Comparison of ENCODE assay signal across 12 cellular contexts in the genomic region with DNA sequence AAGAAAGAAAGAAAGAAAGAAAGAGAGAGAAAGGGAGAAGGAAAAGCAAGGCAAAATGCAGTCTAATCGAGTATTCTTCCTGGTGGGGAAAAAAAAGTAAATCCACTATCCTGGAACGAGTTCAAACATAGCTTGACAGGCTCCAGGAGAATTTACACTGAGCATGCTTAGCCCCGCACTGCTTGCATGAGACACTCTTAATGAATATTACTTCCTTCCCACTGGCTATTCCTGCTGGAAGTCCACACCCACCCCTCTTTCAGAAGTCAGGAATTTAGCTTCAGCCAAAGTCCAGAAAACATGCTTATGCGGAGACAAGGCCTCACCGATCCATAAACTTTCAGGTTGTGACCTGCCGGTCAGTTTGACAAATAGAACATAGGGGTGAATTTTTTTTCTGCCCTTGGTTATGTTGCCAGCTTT.
DNase-seq lines count a peak whose midpoint lies in the region; ATAC-seq and TF ChIP-seq lines count a peak whose summit lies in the region.
"Had no signal": no experiment of that assay in that cellular context is flagged by ENCODE, and none has a peak within 500 bp of the region (broad histone marks: within the 10 kb centered on the region; RNA-seq: fewer than 3 reads in every experiment).

No MANE protein-coding gene starts in this region.

- H3K27ac ChIP-seq in brain microvascular endothelial cell: no peak overlapping the region
- H3K27ac ChIP-seq: HL-60 had no signal

- ATAC-seq in left cardiac atrium (peak; percentile 92 to 94), GM19452 (IDR thresholded peaks at IDR 0.05; ENCODE audit: unreplicated experiment) (no peak)

- H3K36me3 ChIP-seq in brain microvascular endothelial cell (replicated peaks): no peaks in the 10 kb centered on the region

- intact Hi-C loops in left cardiac atrium (cut with DNase I): no loop called here

- no peak for TF ChIP-seq CTCF in brain microvascular endothelial cell (IDR thresholded peaks at IDR 0.05; ENCODE audit: low read depth, low read length, missing control alignments)

- in situ Hi-C loops in brain microvascular endothelial cell (cut with HindIII; ENCODE audit: low pct_ligation_motif_present, low sequenced_read_pairs): no loop called here

- H3K27me3 ChIP-seq in brain microvascular endothelial cell (replicated peaks): no peaks in the 10 kb centered on the region

- no peak overlapping the region for H3K4me3 ChIP-seq in brain microvascular endothelial cell (ENCODE audit: low read depth, low read length)

- peak; percentile 51 for DNase-seq in Daoy (ENCODE audit: low read depth)
- DNase-seq in brain microvascular endothelial cell: peak; percentile 1
- DNase-seq in left cardiac atrium: peak; percentile 49
- peak; percentile 88 for DNase-seq in renal cortical epithelial cell (ENCODE audit: low read depth)
- no peak for DNase-seq in NCI-H446 (lab: John Stamatoyannopoulos, UW)
- no peak for DNase-seq in foreskin melanocyte
- DNase-seq in ureter (ENCODE audit: low spot score): no peak
- DNase-seq: activated CD4-positive, CD25-positive, alpha-beta regulatory T cell treated with anti-CD3 and anti-CD28 coated beads, Interleukin-2, amount 50 U/mL, for 72 hours; activated naive CD4-positive, alpha-beta T cell treated with anti-CD3 and anti-CD28 coated beads, Interleukin-2, amount 10 ng/mL, durations not matched to agents 7 days and 5 days; NCI-H187 had no signal

Comparison
In these comparisons a context has a peak if more than half of its experiments do, and no peak if none do; other contexts are left out.
1. DNase-seq: peak in Daoy (single experiment), brain microvascular endothelial cell (single experiment), left cardiac atrium (single experiment) and renal cortical epithelial cell (single experiment); none in NCI-H446 (0 of 2), foreskin melanocyte (single experiment) and ureter (single experiment).